In genomic region chr4:6942238-6942800, GRCh38 we compare ENCODE assay signal across 8 cellular contexts. TPM values are rescaled to one million over a fixed set of nuclear protein-coding genes. Genes with fewer than 3 reads are reported as not detected.
DNase-seq lines count a peak whose midpoint lies in the region; ATAC-seq, FAIRE-seq and TF ChIP-seq lines count a peak whose summit lies in the region.

No MANE protein-coding gene starts in this region.

- CTCF ChIA-PET in HEK293 (lab: Yijun Ruan, JAX): interaction anchor here (0.6 to 1.8 kb wide), 3 partner anchors 25 to 36 kb away, joined by 3 to 8 read pairs (median 5); no protein-coding TSS in a partner anchor

- no peaks in the 10 kb centered on the region for H3K36me3 ChIP-seq in HEK293 (ENCODE audit: control insufficient read depth in 2 of 2, insufficient read depth in 1 of 2, low read length in 2 of 2)

- intact Hi-C loops in sciatic nerve (cut with DNase I): no loop called here
- intact Hi-C loops in head of caudate nucleus (cut with DNase I): no loop called here

- DNase-seq in GM12891 (ENCODE audit: insufficient read length, low spot score) (no peak), MV-4-11 (lab: John Stamatoyannopoulos, UW) (peak; percentile 95), globus pallidus (ENCODE audit: low spot score) (peak; percentile 50), sciatic nerve (ENCODE audit: low spot score) (no peak), NCI-H1092 (lab: John Stamatoyannopoulos, UW) (no peak), head of caudate nucleus (no peak)
- peak; percentile 43 for DNase-seq in activated effector memory CD4-positive, alpha-beta T cell treated with Interleukin-2 at 50 U/mL for 16 hours

- POLR2A ChIA-PET in HEK293 (lab: Yijun Ruan, JAX): no interaction called here

- no peaks in the 10 kb centered on the region for H3K9me3 ChIP-seq in HEK293 (ENCODE audit: control insufficient read depth, insufficient read depth, low read depth, low read length)

- TF ChIP-seq CTCF in HEK293 (tag by site-specific recombination; IDR thresholded peaks at IDR 0.05): no peak

- ATAC-seq in sciatic nerve: peak; percentile 75

- no peak overlapping the region for H3K27ac ChIP-seq in HEK293 (ENCODE audit: extremely low read depth, low read depth, low read length)

- 0 out of 2 replicates have a peak, but pooled peaks cover 2% of the 10 kb centered on the region for H3K4me1 ChIP-seq in HEK293 (ENCODE audit: control insufficient read depth, insufficient read depth, low read length)

- TF ChIP-seq POLR2A in GM12891 (IDR thresholded peaks at IDR 0.05; ENCODE audit: low read depth, low read length): no peak

- FAIRE-seq in GM12891 (lab: Jason Lieb, UNC): peak; percentile 80

- H3K4me3 ChIP-seq in HEK293 (ENCODE audit: low read depth, low read length): no peak overlapping the region

TF ChIP-seq in GM12891, 5 proteins besides CTCF, POLR2A, EP300 and RAD21:
- TF ChIP-seq SPI1 (IDR thresholded peaks at IDR 0.05; ENCODE audit: low read depth, low read length) (peak; percentile 62; the same call in 1 of the 2 replicates), POLR2AphosphoS5 (IDR thresholded peaks at IDR 0.05; ENCODE audit: low read depth, low read length) (no peak)

TF ChIP-seq in HEK293, 187 proteins besides CTCF, POLR2A, EP300 and RAD21 (continues in another document):
- no peak for TF ChIP-seq SETDB1 (IDR thresholded peaks at IDR 0.05; ENCODE audit: insufficient read length, low read length)
- no peak for TF ChIP-seq ZNF600 (tag by site-specific recombination; IDR thresholded peaks at IDR 0.05)
- TF ChIP-seq ZEB2 (tag by site-specific recombination; IDR thresholded peaks at IDR 0.05): peak; percentile 22; the same call in 1 of the 2 replicates
- TF ChIP-seq ZBTB8A (tag by site-specific recombination; IDR thresholded peaks at IDR 0.05): 0 out of 2 replicates have a peak, but pooled peaks have one; percentile 12
- no peak for TF ChIP-seq ZNF398 (tag by site-specific recombination; IDR thresholded peaks at IDR 0.05)
- TF ChIP-seq ZNF292 (tag by site-specific recombination; IDR thresholded peaks at IDR 0.05; ENCODE audit: borderline replicate concordance, low read depth): no peak
- TF ChIP-seq HOXA7 (CRISPR knock-in tag; IDR thresholded peaks at IDR 0.05; ENCODE audit: borderline replicate concordance): no peak
- no peak for TF ChIP-seq ZBTB17 (tag by site-specific recombination; IDR thresholded peaks at IDR 0.05)
- TF ChIP-seq ZNF837 (tag by site-specific recombination; IDR thresholded peaks at IDR 0.05): no peak
- TF ChIP-seq ZNF404 (tag by site-specific recombination; IDR thresholded peaks at IDR 0.05): no peak
- no peak for TF ChIP-seq ZNF341 (tag by site-specific recombination; IDR thresholded peaks at IDR 0.05; ENCODE audit: low read depth)
- no peak for TF ChIP-seq ZBTB1 (tag by site-specific recombination; IDR thresholded peaks at IDR 0.05)
- TF ChIP-seq KLF9 (tag by site-specific recombination; IDR thresholded peaks at IDR 0.05; ENCODE audit: low read depth): no peak
- TF ChIP-seq ZNF248 (tag by site-specific recombination; IDR thresholded peaks at IDR 0.05): no peak
- no peak for TF ChIP-seq ZNF324 (tag by site-specific recombination; IDR thresholded peaks at IDR 0.05)
- no peak for TF ChIP-seq ZNF843 (tag by site-specific recombination; IDR thresholded peaks at IDR 0.05)
- TF ChIP-seq GLI4 (tag by site-specific recombination; IDR thresholded peaks at IDR 0.05): no peak
- TF ChIP-seq KLF10 (tag by site-specific recombination; IDR thresholded peaks at IDR 0.05): no peak
- TF ChIP-seq ZNF366 (tag by site-specific recombination; conservative IDR thresholded peaks at IDR 0.05): no peak
- peak; percentile 91 for TF ChIP-seq ZNF692 (tag by site-specific recombination; IDR thresholded peaks at IDR 0.05)
- no peak for TF ChIP-seq TCF7L2 (IDR thresholded peaks at IDR 0.05; ENCODE audit: borderline replicate concordance, low read depth, low read length)
- TF ChIP-seq ZNF335 (tag by site-specific recombination; conservative IDR thresholded peaks at IDR 0.05): peak; percentile 41
- TF ChIP-seq PRDM2 (tag by site-specific recombination; IDR thresholded peaks at IDR 0.05; ENCODE audit: borderline replicate concordance): no peak
- no peak for TF ChIP-seq ZNF2 (tag by site-specific recombination; IDR thresholded peaks at IDR 0.05)
- TF ChIP-seq ZNF416 (tag by site-specific recombination; IDR thresholded peaks at IDR 0.05): no peak
- no peak for TF ChIP-seq ZNF629 (tag by site-specific recombination; IDR thresholded peaks at IDR 0.05)
- TF ChIP-seq ZSCAN23 (tag by site-specific recombination; IDR thresholded peaks at IDR 0.05): no peak
- TF ChIP-seq ZNF121 (tag by site-specific recombination; IDR thresholded peaks at IDR 0.05): no peak
- 0 out of 2 replicates have a peak, but pooled peaks have one; percentile 23 for TF ChIP-seq SP2 (tag by site-specific recombination; IDR thresholded peaks at IDR 0.05)
- TF ChIP-seq ZNF571 (tag by site-specific recombination; IDR thresholded peaks at IDR 0.05): no peak
- TF ChIP-seq ZIC2 (tag by site-specific recombination; IDR thresholded peaks at IDR 0.05): no peak
- TF ChIP-seq ZNF140 (tag by site-specific recombination; IDR thresholded peaks at IDR 0.05): no peak
- no peak for TF ChIP-seq TRIM28 (IDR thresholded peaks at IDR 0.05; ENCODE audit: borderline replicate concordance, low read length)
- TF ChIP-seq EGR2 (tag by site-specific recombination; IDR thresholded peaks at IDR 0.05; ENCODE audit: low read depth): peak; percentile 63

RNA-seq across cellular contexts. Expression of gene TBC1D14, which starts 32.7 kb away (rescaled TPM):
- polyA plus RNA-seq in GM12891 (2012; ENCODE audit: low read depth, missing spikeins): 14.7 TPM
- total RNA-seq in sciatic nerve: 68.2 TPM

Comparison
In these comparisons a context has a peak if more than half of its experiments do, and no peak if none do; other contexts are left out.
1. DNase-seq: peak in MV-4-11 (single experiment), activated effector memory CD4-positive, alpha-beta T cell treated with Interleukin-2 at 50 U/mL for 16 hours (single experiment) and globus pallidus (single experiment); none in GM12891 (single experiment), sciatic nerve (single experiment), NCI-H1092 (single experiment) and head of caudate nucleus (0 of 42).